Comparison of ENCODE assay signal across 7 cellular contexts in the genomic region with DNA sequence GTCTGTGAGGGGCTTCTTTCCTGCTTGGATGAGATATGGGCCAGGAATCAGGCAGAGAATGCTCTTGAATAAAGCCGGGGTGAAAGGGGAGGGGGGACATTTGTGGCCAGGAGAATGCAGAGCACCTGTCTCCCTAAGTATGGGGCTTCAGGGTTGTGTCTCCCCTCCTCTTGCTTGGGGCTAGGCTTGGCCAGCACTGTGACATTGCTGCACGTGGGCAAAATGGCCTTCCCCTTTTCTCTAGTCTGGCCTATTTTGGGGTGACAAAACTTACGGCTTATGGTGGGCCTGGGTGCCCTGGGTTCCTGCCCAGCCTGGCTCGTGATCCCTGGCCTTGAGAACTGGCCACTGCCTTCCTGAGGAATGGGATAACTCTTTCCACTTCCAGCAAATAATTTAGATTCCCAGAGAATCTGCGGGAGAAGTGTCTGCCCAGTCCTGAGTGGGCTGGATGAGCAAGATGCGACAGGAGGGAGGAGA. TPM values are rescaled to one million over a fixed set of nuclear protein-coding genes. Genes with fewer than 3 reads are reported as not detected.
A peak's percentile ranks its signal among the peaks of the same experiment; 100 is the strongest.
DNase-seq lines count a peak whose midpoint lies in the region; ATAC-seq lines count a peak whose summit lies in the region.

No MANE protein-coding gene starts in this region.

- H3K27me3 Mint-ChIP-seq in activated CD8-positive, alpha-beta T cell treated with anti-CD3 and anti-CD28 coated beads, Interleukin-2, amount 10 ng/mL, durations not matched to agents 7 days and 5 days (ENCODE audit: low read depth), result no peaks in the 10 kb centered on the region
- no peaks in the 10 kb centered on the region for H3K27me3 Mint-ChIP-seq in stimulated activated memory B cell treated with anti-CD40 and anti-IgM and Interleukin-4, amounts not matched to agents 10 μg/mL and 1 μg/mL and 100 μg/mL, for 72 hours

- H3K9me3 ChIP-seq in HUES48 (ENCODE audit: control insufficient read depth, insufficient read depth, low read length) (no peaks in the 10 kb centered on the region), iPS-15b (ENCODE audit: control insufficient read depth, insufficient read depth, low read length) (no peaks in the 10 kb centered on the region)

- peak overlapping the region; percentile 78 for H3K27ac ChIP-seq in HUES48 (ENCODE audit: low read depth, low read length)

- H3K4me1 ChIP-seq in HUES48 (ENCODE audit: control insufficient read depth, insufficient read depth, low read length) (peaks cover 52% of the 10 kb centered on the region), iPS-15b (ENCODE audit: control insufficient read depth, insufficient read depth, low read length) (peaks cover 40% of the 10 kb centered on the region)

- H3K36me3 ChIP-seq in HUES48 (ENCODE audit: control insufficient read depth, insufficient read depth, low read length) (peaks cover 59% of the 10 kb centered on the region), iPS-15b (ENCODE audit: control insufficient read depth, insufficient read depth, low read length) (peaks cover 42% of the 10 kb centered on the region)

- no peaks in the 10 kb centered on the region for H3K9me3 Mint-ChIP-seq in activated CD8-positive, alpha-beta T cell treated with anti-CD3 and anti-CD28 coated beads, Interleukin-2, amount 10 ng/mL, durations not matched to agents 7 days and 5 days (ENCODE audit: insufficient read depth)
- no peaks in the 10 kb centered on the region for H3K9me3 Mint-ChIP-seq in stimulated activated memory B cell treated with anti-CD40 and anti-IgM and Interleukin-4, amounts not matched to agents 10 μg/mL and 1 μg/mL and 100 μg/mL, for 72 hours

- CTCF ChIA-PET in activated CD8-positive, alpha-beta T cell treated with anti-CD3 and anti-CD28 coated beads, Interleukin-2, amount 10 ng/mL, durations not matched to agents 7 days and 5 days (lab: Charles Lee), result interaction anchor here (0.8 kb wide), 1 partner anchor 26 kb away, joined by 3 read pairs; no protein-coding TSS in a partner anchor

- H3K27ac Mint-ChIP-seq in activated CD8-positive, alpha-beta T cell treated with anti-CD3 and anti-CD28 coated beads, Interleukin-2, amount 10 ng/mL, durations not matched to agents 7 days and 5 days, result peak overlapping the region; percentile 9
- H3K27ac Mint-ChIP-seq in stimulated activated memory B cell treated with anti-CD40 and anti-IgM and Interleukin-4, amounts not matched to agents 10 μg/mL and 1 μg/mL and 100 μg/mL, for 72 hours, result peak overlapping the region; percentile 54

- H3K4me3 Mint-ChIP-seq in activated CD8-positive, alpha-beta T cell treated with anti-CD3 and anti-CD28 coated beads, Interleukin-2, amount 10 ng/mL, durations not matched to agents 7 days and 5 days, result no peak overlapping the region
- peak overlapping the region; percentile 30 for H3K4me3 Mint-ChIP-seq in stimulated activated memory B cell treated with anti-CD40 and anti-IgM and Interleukin-4, amounts not matched to agents 10 μg/mL and 1 μg/mL and 100 μg/mL, for 72 hours

- no peaks in the 10 kb centered on the region for H3K27me3 ChIP-seq in HUES48 (ENCODE audit: control insufficient read depth, insufficient read depth, low read length)
- H3K27me3 ChIP-seq in iPS-15b (ENCODE audit: control insufficient read depth, insufficient read depth, low read length), result no peaks in the 10 kb centered on the region

- peak overlapping the region; percentile 52 for H3K4me3 ChIP-seq in HUES48 (ENCODE audit: low read depth, low read length)
- H3K4me3 ChIP-seq in iPS-15b (ENCODE audit: low read depth, low read length), result peak overlapping the region; percentile 42

- no peak overlapping the region for H3K9ac ChIP-seq in HUES48 (ENCODE audit: low read depth, low read length)
- H3K9ac ChIP-seq in iPS-15b (ENCODE audit: low read depth, low read length), result no peak overlapping the region

- H3K36me3 Mint-ChIP-seq in activated CD8-positive, alpha-beta T cell treated with anti-CD3 and anti-CD28 coated beads, Interleukin-2, amount 10 ng/mL, durations not matched to agents 7 days and 5 days (ENCODE audit: low read depth), result peaks cover 74% of the 10 kb centered on the region
- peaks cover 61% of the 10 kb centered on the region for H3K36me3 Mint-ChIP-seq in stimulated activated memory B cell treated with anti-CD40 and anti-IgM and Interleukin-4, amounts not matched to agents 10 μg/mL and 1 μg/mL and 100 μg/mL, for 72 hours

- ATAC-seq in activated CD8-positive, alpha-beta T cell treated with anti-CD3 and anti-CD28 coated beads, Interleukin-2, amount 10 ng/mL, durations not matched to agents 7 days and 5 days, result no peak
- ATAC-seq in stimulated activated memory B cell treated with anti-CD40 and anti-IgM and Interleukin-4, amounts not matched to agents 10 μg/mL and 1 μg/mL and 100 μg/mL, for 72 hours, result no peak
- no peak for ATAC-seq in GM18858 (IDR thresholded peaks at IDR 0.05; ENCODE audit: unreplicated experiment)
- no peak for ATAC-seq in GM18873 (IDR thresholded peaks at IDR 0.05; ENCODE audit: low FRiP score, unreplicated experiment)

- DNase-seq in activated CD8-positive, alpha-beta T cell treated with anti-CD3 and anti-CD28 coated beads, Interleukin-2, amount 10 ng/mL, durations not matched to agents 7 days and 5 days, result no peak
- DNase-seq in D341Med (ENCODE audit: low spot score), result no peak

- H3K4me1 Mint-ChIP-seq in activated CD8-positive, alpha-beta T cell treated with anti-CD3 and anti-CD28 coated beads, Interleukin-2, amount 10 ng/mL, durations not matched to agents 7 days and 5 days (ENCODE audit: low read depth), result peaks cover 68% of the 10 kb centered on the region
- peaks cover 84% of the 10 kb centered on the region for H3K4me1 Mint-ChIP-seq in stimulated activated memory B cell treated with anti-CD40 and anti-IgM and Interleukin-4, amounts not matched to agents 10 μg/mL and 1 μg/mL and 100 μg/mL, for 72 hours

- POLR2A ChIA-PET in activated CD8-positive, alpha-beta T cell treated with anti-CD3 and anti-CD28 coated beads, Interleukin-2, amount 10 ng/mL, durations not matched to agents 7 days and 5 days (lab: Charles Lee), result no interaction called here

RNA-seq across cellular contexts. Expression of gene NFE2L1, which starts 5.6 kb away (rescaled TPM):
- 10 to 100 TPM; 44.1 to 50.7 TPM for total RNA-seq in activated CD8-positive, alpha-beta T cell treated with anti-CD3 and anti-CD28 coated beads, Interleukin-2, amount 10 ng/mL, durations not matched to agents 7 days and 5 days

RNA-seq across cellular contexts. Expression of gene COPZ2, which starts 16.2 kb away (rescaled TPM):
- total RNA-seq in activated CD8-positive, alpha-beta T cell treated with anti-CD3 and anti-CD28 coated beads, Interleukin-2, amount 10 ng/mL, durations not matched to agents 7 days and 5 days, result 1 to 10 TPM; 5.1 to 5.5 TPM

RNA-seq across cellular contexts. Expression of gene CBX1, which starts 47.5 kb away (rescaled TPM):
- 10 to 100 TPM; 68.2 to 70.3 TPM for total RNA-seq in activated CD8-positive, alpha-beta T cell treated with anti-CD3 and anti-CD28 coated beads, Interleukin-2, amount 10 ng/mL, durations not matched to agents 7 days and 5 days

RNA-seq across cellular contexts. Expression of gene SNX11, which starts 53.8 kb away (rescaled TPM):
- 10 to 100 TPM; 33.3 to 34.2 TPM for total RNA-seq in activated CD8-positive, alpha-beta T cell treated with anti-CD3 and anti-CD28 coated beads, Interleukin-2, amount 10 ng/mL, durations not matched to agents 7 days and 5 days
